15 cellular contexts compared by ENCODE assay signal in genomic region chr11:72036687-72037086, GRCh38. TPM values are rescaled to one million over a fixed set of nuclear protein-coding genes. Genes with fewer than 3 reads are reported as not detected.
DNase-seq lines count a peak whose midpoint lies in the region; ATAC-seq and TF ChIP-seq lines count a peak whose summit lies in the region.
"Had no signal": no experiment of that assay in that cellular context is flagged by ENCODE, and none has a peak within 500 bp of the region (broad histone marks: within the 10 kb centered on the region; RNA-seq: fewer than 3 reads in every experiment).

No MANE protein-coding gene starts in this region.

- CTCF ChIA-PET in CD4-positive, alpha-beta memory T cell (lab: Charles Lee; ENCODE audit: partially characterized antibody), result interaction anchor here (1.3 to 4.7 kb wide), 5 partner anchors 10 to 54 kb away, joined by 4 to 88 read pairs (median 6); no protein-coding TSS in a partner anchor

- peaks cover 87% of the 10 kb centered on the region for H3K79me2 ChIP-seq in KMS-11 (ENCODE audit: insufficient read depth, low read depth)

- H3K9me3 ChIP-seq in CD4-positive, alpha-beta memory T cell (ENCODE audit: control insufficient read depth in 1 of 2, low read length in 2 of 2), result no peaks in the 10 kb centered on the region
- H3K9me3 ChIP-seq: heart left ventricle had no signal

- H3K9me3 Mint-ChIP-seq in CD4-positive, alpha-beta memory T cell, result no peaks in the 10 kb centered on the region
- no peaks in the 10 kb centered on the region for H3K9me3 Mint-ChIP-seq in activated naive CD8-positive, alpha-beta T cell treated with anti-CD3 and anti-CD28 coated beads for 36 hours
- H3K9me3 Mint-ChIP-seq in progenitor cell of endocrine pancreas (ENCODE audit: low read depth), result no peaks in the 10 kb centered on the region
- H3K9me3 Mint-ChIP-seq: activated CD4-positive, alpha-beta memory T cell treated with anti-CD3 and anti-CD28 coated beads for 36 hours had no signal

- H2AFZ ChIP-seq in KMS-11 (ENCODE audit: low read depth), result no peak overlapping the region

- no peaks in the 10 kb centered on the region for H3K27me3 Mint-ChIP-seq in CD4-positive, alpha-beta memory T cell
- no peaks in the 10 kb centered on the region for H3K27me3 Mint-ChIP-seq in activated naive CD8-positive, alpha-beta T cell treated with anti-CD3 and anti-CD28 coated beads for 36 hours
- H3K27me3 Mint-ChIP-seq in progenitor cell of endocrine pancreas, result no peaks in the 10 kb centered on the region
- H3K27me3 Mint-ChIP-seq: activated CD4-positive, alpha-beta memory T cell treated with anti-CD3 and anti-CD28 coated beads for 36 hours had no signal

- ATAC-seq in GM21526 (IDR thresholded peaks at IDR 0.05; ENCODE audit: low FRiP score, unreplicated experiment) (no peak), GM18502 (IDR thresholded peaks at IDR 0.05; ENCODE audit: poor library complexity, unreplicated experiment) (no peak)
- ATAC-seq: heart left ventricle, left cardiac atrium had no signal

- H3K4me3 Mint-ChIP-seq in CD4-positive, alpha-beta memory T cell, result peak overlapping the region in 5 of 8 donors; percentile 10 to 48 (median 22)
- H3K4me3 Mint-ChIP-seq in activated naive CD8-positive, alpha-beta T cell treated with anti-CD3 and anti-CD28 coated beads for 36 hours, result no peak overlapping the region
- H3K4me3 Mint-ChIP-seq in progenitor cell of endocrine pancreas (ENCODE audit: low read depth), result no peak overlapping the region
- H3K4me3 Mint-ChIP-seq: activated CD4-positive, alpha-beta memory T cell treated with anti-CD3 and anti-CD28 coated beads for 36 hours had no signal

- H3K9ac ChIP-seq in KMS-11, result no peak overlapping the region

- no peaks in the 10 kb centered on the region for H4K20me1 ChIP-seq in KMS-11 (ENCODE audit: insufficient read depth)

- peak overlapping the region; percentile 8 for H3K27ac ChIP-seq in CD4-positive, alpha-beta memory T cell (ENCODE audit: low read depth, low read length)
- H3K27ac ChIP-seq in KMS-11, result no peak overlapping the region; the same call in 1 of the 2 replicates

- DNase-seq in CD4-positive, alpha-beta memory T cell, result no peak
- no peak for DNase-seq in activated naive CD8-positive, alpha-beta T cell treated with anti-CD3 and anti-CD28 coated beads for 36 hours
- DNase-seq in progenitor cell of endocrine pancreas (ENCODE audit: low spot score, unreplicated experiment) (no peak), ecto neural progenitor cell (ENCODE audit: low spot score) (no peak)
- DNase-seq: activated CD4-positive, alpha-beta memory T cell treated with anti-CD3 and anti-CD28 coated beads for 36 hours; activated naive CD4-positive, alpha-beta T cell treated with anti-CD3 and anti-CD28 coated beads, Interleukin-2, amount 50 U/mL, for 16 hours; heart left ventricle; left cardiac atrium; NCI-H1092 treated with DMSO at 0.1 percent for 48 hours; NCI-H510A; RPMI8226; T-helper 9 cell had no signal

- intact Hi-C loops in CD4-positive, alpha-beta memory T cell (cut with micrococcal nuclease), result no loop called here

- peaks cover 61% of the 10 kb centered on the region for H3K4me1 ChIP-seq in CD4-positive, alpha-beta memory T cell (ENCODE audit: insufficient read depth, low read length)
- H3K4me1 ChIP-seq in KMS-11 (ENCODE audit: low read depth, poor library complexity, severe bottlenecking), result peaks cover 46% of the 10 kb centered on the region

- H3K36me3 ChIP-seq in CD4-positive, alpha-beta memory T cell (ENCODE audit: insufficient read depth, low read length), result peaks cover 18% of the 10 kb centered on the region
- peaks cover 11% of the 10 kb centered on the region for H3K36me3 ChIP-seq in KMS-11 (ENCODE audit: insufficient read depth)

- H3K27me3 ChIP-seq in CD4-positive, alpha-beta memory T cell (ENCODE audit: insufficient read depth, low read length), result no peaks in the 10 kb centered on the region
- no peaks in the 10 kb centered on the region for H3K27me3 ChIP-seq in KMS-11 (ENCODE audit: insufficient read depth, low read depth)
- H3K27me3 ChIP-seq: heart left ventricle had no signal

- H3K4me3 ChIP-seq in CD4-positive, alpha-beta memory T cell (ENCODE audit: low read length in 2 of 2), result no peak overlapping the region
- no peak overlapping the region for H3K4me3 ChIP-seq in KMS-11 (IDR thresholded peaks at IDR 0.05; ENCODE audit: insufficient read depth, low read depth, low read length)

- peaks cover 11 to 41% of the 10 kb centered on the region in 2 donors for H3K36me3 Mint-ChIP-seq in CD4-positive, alpha-beta memory T cell
- H3K36me3 Mint-ChIP-seq in activated naive CD8-positive, alpha-beta T cell treated with anti-CD3 and anti-CD28 coated beads for 36 hours, result peaks cover 26% of the 10 kb centered on the region
- peaks cover 10% of the 10 kb centered on the region for H3K36me3 Mint-ChIP-seq in progenitor cell of endocrine pancreas (ENCODE audit: insufficient read depth)

- peak overlapping the region; percentile 100 for H3K4me2 ChIP-seq in KMS-11

- H3K27ac Mint-ChIP-seq in CD4-positive, alpha-beta memory T cell, result peak overlapping the region in 6 of 7 donors; percentile 5 to 88 (median 76)
- H3K27ac Mint-ChIP-seq in activated naive CD8-positive, alpha-beta T cell treated with anti-CD3 and anti-CD28 coated beads for 36 hours, result peak overlapping the region; percentile 73
- peak overlapping the region; percentile 71 for H3K27ac Mint-ChIP-seq in progenitor cell of endocrine pancreas
- H3K27ac Mint-ChIP-seq: activated CD4-positive, alpha-beta memory T cell treated with anti-CD3 and anti-CD28 coated beads for 36 hours had no signal

- no peak for TF ChIP-seq CTCF in KMS-11 (conservative IDR thresholded peaks at IDR 0.05; ENCODE audit: low read depth, low read length)
- TF ChIP-seq CTCF in progenitor cell of endocrine pancreas (IDR thresholded peaks at IDR 0.05; ENCODE audit: unreplicated experiment), result no peak

- H3K4me1 Mint-ChIP-seq in CD4-positive, alpha-beta memory T cell, result peaks cover 32 to 40% (median 35%) of the 10 kb centered on the region in 4 donors
- H3K4me1 Mint-ChIP-seq in activated naive CD8-positive, alpha-beta T cell treated with anti-CD3 and anti-CD28 coated beads for 36 hours, result peaks cover 21% of the 10 kb centered on the region
- H3K4me1 Mint-ChIP-seq in progenitor cell of endocrine pancreas (ENCODE audit: low read depth), result peaks cover 4% of the 10 kb centered on the region

- POLR2A ChIA-PET in CD4-positive, alpha-beta memory T cell (lab: Charles Lee; ENCODE audit: partially characterized antibody), result no interaction called here

RNA-seq across cellular contexts. Expression of gene IL18BP, which starts 38.0 kb away (rescaled TPM):
- 10 to 100 TPM; 21.4 to 26.2 TPM for total RNA-seq in CD4-positive, alpha-beta memory T cell
- polyA plus RNA-seq in CD4-positive, alpha-beta memory T cell, result 10 to 100 TPM; 13.8 to 19.7 TPM
- total RNA-seq in activated naive CD8-positive, alpha-beta T cell treated with anti-CD3 and anti-CD28 coated beads for 36 hours, result 1 to 10 TPM; 6.9 to 7.4 TPM
- 19.8 and 20.1 TPM in 2 replicates for total RNA-seq in progenitor cell of endocrine pancreas

RNA-seq across cellular contexts. Expression of gene NUMA1, which starts 43.7 kb away (rescaled TPM):
- total RNA-seq in CD4-positive, alpha-beta memory T cell, result 100 to 1,000 TPM; 376 to 380 TPM
- 100 to 1,000 TPM in 1 of 2 donors, 1 to 10 TPM in 1; 4.0 to 100 TPM for polyA plus RNA-seq in CD4-positive, alpha-beta memory T cell
- total RNA-seq in activated naive CD8-positive, alpha-beta T cell treated with anti-CD3 and anti-CD28 coated beads for 36 hours, result 100 to 1,000 TPM; 120 to 121 TPM
- total RNA-seq in progenitor cell of endocrine pancreas, result 238 and 255 TPM in 2 replicates

RNA-seq across cellular contexts. Expression of gene LRRC51, which starts 44.0 kb away (rescaled TPM):
- total RNA-seq in CD4-positive, alpha-beta memory T cell, result 1 to 10 TPM; 4.2 to 4.5 TPM
- polyA plus RNA-seq in CD4-positive, alpha-beta memory T cell, result 1 to 10 TPM; 4.0 to 5.3 TPM
- 10 to 100 TPM in 1 of 2 experiments, 1 to 10 TPM in 1; 7.0 to 10.0 TPM for total RNA-seq in activated naive CD8-positive, alpha-beta T cell treated with anti-CD3 and anti-CD28 coated beads for 36 hours
- total RNA-seq in progenitor cell of endocrine pancreas, result 12.4 and 14.9 TPM in 2 replicates

Comparison
In these comparisons a context has a peak if more than half of its experiments do, and no peak if none do; other contexts are left out.
1. H3K4me3 Mint-ChIP-seq: peak in CD4-positive, alpha-beta memory T cell (5 of 8); none in activated naive CD8-positive, alpha-beta T cell treated with anti-CD3 and anti-CD28 coated beads for 36 hours (single experiment) and progenitor cell of endocrine pancreas (single experiment).
2. Peak in every context shown above with its lines, with median percentiles within 50 percentile points of each other: H3K27ac Mint-ChIP-seq.